27 cellular contexts compared by ENCODE assay signal in genomic region chrX:18537068-18537467, GRCh38.
DNase-seq lines count a peak whose midpoint lies in the region; ATAC-seq and TF ChIP-seq lines count a peak whose summit lies in the region.
"Had no signal": no experiment of that assay in that cellular context is flagged by ENCODE, and none has a peak within 500 bp of the region (broad histone marks: within the 10 kb centered on the region; RNA-seq: fewer than 3 reads in every experiment).

No MANE protein-coding gene starts in this region.

- peaks cover 1% of the 10 kb centered on the region for H3K9me3 Mint-ChIP-seq in memory B cell
- H3K9me3 Mint-ChIP-seq: HFFc6 had no signal

- H3K36me3 Mint-ChIP-seq in memory B cell, result no peaks in the 10 kb centered on the region

- DNase-seq in GM12865 (ENCODE audit: low read depth) (peak; percentile 22), memory B cell (ENCODE audit: low spot score in 2 of 2) (no peak), RWPE1 (ENCODE audit: low spot score) (no peak)
- DNase-seq in stimulated activated CD8-positive, alpha-beta memory T cell treated with anti-CD3 and anti-CD28 coated beads, Interleukin-4, amount 100 ng/mL, for 48 hours, result no peak
- DNase-seq: DMS79 treated with DMSO at 0.1 percent for 48 hours, GM23248, H9, HFFc6, MM.1S, NCI-H1092 treated with DMSO at 0.1 percent for 48 hours, NCI-H2029 treated with DMSO at 0.1 percent for 48 hours, NCI-H2171, NCI-H345, NCI-H524 treated with DMSO at 0.1 percent for 48 hours, PC-9, RPMI8226, SHP77 treated with DMSO at 0.1 percent for 48 hours, SW 1271, T-helper 17 cell had no signal

- no peak for TF ChIP-seq POLR2A in GM18505 (IDR thresholded peaks at IDR 0.05; ENCODE audit: borderline replicate concordance, extremely low read depth, insufficient read depth, insufficient read length)

- H3K4me3 Mint-ChIP-seq in memory B cell, result peak overlapping the region; percentile 22
- H3K4me3 Mint-ChIP-seq: CD14-positive monocyte, H9, HFFc6, T-helper 17 cell had no signal

- H3K4me3 ChIP-seq in GM12865 (ENCODE audit: low read depth, low read length), result peak overlapping the region; percentile 20; the same call in 1 of the 2 replicates
- H3K4me3 ChIP-seq: GM23248, K562, PC-9, SK-N-MC had no signal

- no peak overlapping the region for H3K27ac Mint-ChIP-seq in memory B cell
- H3K27ac Mint-ChIP-seq: CD14-positive monocyte, H9, HFFc6, T-helper 17 cell had no signal

- TF ChIP-seq CTCF in GM12865 (IDR thresholded peaks at IDR 0.05; ENCODE audit: insufficient read depth, low read depth, low read length, missing control alignments), result no peak
- no peak for TF ChIP-seq CTCF in RWPE1 (conservative IDR thresholded peaks at IDR 0.05; ENCODE audit: low read depth)

- CTCF ChIA-PET in RWPE1 (lab: Yijun Ruan, JAX), result no interaction called here

- peaks cover 6% of the 10 kb centered on the region for H3K4me1 Mint-ChIP-seq in memory B cell
- H3K4me1 Mint-ChIP-seq: T-helper 17 cell had no signal

- ATAC-seq in GM18868 (IDR thresholded peaks at IDR 0.05; ENCODE audit: unreplicated experiment) (peak; percentile 43), HG03565 (IDR thresholded peaks at IDR 0.05; ENCODE audit: unreplicated experiment) (peak; percentile 11), memory B cell (ENCODE audit: low read depth) (no peak), GM18505 (IDR thresholded peaks at IDR 0.05; ENCODE audit: unreplicated experiment) (no peak)
- ATAC-seq: HepG2, K562, T-helper 17 cell had no signal

- H3K27me3 Mint-ChIP-seq in memory B cell, result no peaks in the 10 kb centered on the region
- H3K27me3 Mint-ChIP-seq: T-helper 17 cell had no signal

- POLR2A ChIA-PET in RWPE1 (lab: Yijun Ruan, JAX; ENCODE audit: low non-redundant PET), result no interaction called here

- H3K27ac ChIP-seq in RWPE1, result no peak overlapping the region
- H3K27ac ChIP-seq: GM23248, HL-60, PC-9, SK-N-MC had no signal

Comparison
In these comparisons a context has a peak if more than half of its experiments do, and no peak if none do; other contexts are left out.
1. ATAC-seq: peak in GM18868 (single experiment) and HG03565 (single experiment); none in memory B cell (single experiment) and GM18505 (single experiment).